8 cellular contexts compared by ENCODE assay signal in genomic region chr2:43950383-43951008, GRCh38. TPM values are rescaled to one million over a fixed set of nuclear protein-coding genes. Genes with fewer than 3 reads are reported as not detected.
DNase-seq lines count a peak whose midpoint lies in the region; ATAC-seq, FAIRE-seq and TF ChIP-seq lines count a peak whose summit lies in the region.

No MANE protein-coding gene starts in this region.

- peaks cover 55% of the 10 kb centered on the region for H3K36me3 ChIP-seq in astrocyte (ENCODE audit: insufficient read depth, low read length)

- H3K4me1 ChIP-seq in astrocyte (ENCODE audit: insufficient read depth, low read length), result no peaks in the 10 kb centered on the region

- H4K20me1 ChIP-seq in astrocyte (ENCODE audit: insufficient read depth, low read length), result no peaks in the 10 kb centered on the region

- H3K4me2 ChIP-seq in astrocyte (ENCODE audit: low read length), result no peak overlapping the region

- no peaks in the 10 kb centered on the region for H3K9me3 Mint-ChIP-seq in astrocyte (ENCODE audit: unreplicated experiment)

- no peak overlapping the region for H3K27ac Mint-ChIP-seq in astrocyte (ENCODE audit: unreplicated experiment)

- no peak overlapping the region for H3K9ac ChIP-seq in astrocyte (ENCODE audit: low read length)

- FAIRE-seq in astrocyte (lab: Jason Lieb, UNC), result no peak

- no peak overlapping the region for H2AFZ ChIP-seq in astrocyte (ENCODE audit: low read depth, low read length)

- TF ChIP-seq CTCF in astrocyte (IDR thresholded peaks at IDR 0.05; ENCODE audit: insufficient read depth, low read depth, low read length), result peak; percentile 33

- H3K27ac ChIP-seq in astrocyte (ENCODE audit: low read depth, low read length), result no peak overlapping the region

- ATAC-seq in GM18870 (IDR thresholded peaks at IDR 0.05; ENCODE audit: unreplicated experiment), result no peak
- ATAC-seq in HG03095 (IDR thresholded peaks at IDR 0.05; ENCODE audit: unreplicated experiment), result no peak

- H3K79me2 ChIP-seq in astrocyte (ENCODE audit: insufficient read depth, low read length), result no peaks in the 10 kb centered on the region

- no peaks in the 10 kb centered on the region for H3K9me3 ChIP-seq in astrocyte (ENCODE audit: insufficient read depth, low read depth, low read length)

- H3K27me3 Mint-ChIP-seq in astrocyte (ENCODE audit: low read depth, unreplicated experiment), result no peaks in the 10 kb centered on the region

- DNase-seq in SIG-M5 treated with dmso at 0.1 percent for 504 hours (lab: John Stamatoyannopoulos, UW; ENCODE audit: unreplicated experiment) (peak; percentile 49), SIG-M5 (lab: John Stamatoyannopoulos, UW) (no peak), LHCN-M2 (ENCODE audit: low read depth) (peak; percentile 29), astrocyte (ENCODE audit: low read depth) (peak; percentile 6), left kidney (ENCODE audit: low read depth, low spot score) (peak; percentile 44)
- no peak for DNase-seq in stimulated activated CD4-positive, alpha-beta T cell treated with anti-CD3 and anti-CD28 coated beads, Interleukin-4, amount 100 ng/mL, for 4 hours

- H3K4me1 Mint-ChIP-seq in astrocyte (ENCODE audit: low read depth, unreplicated experiment), result peaks cover 8% of the 10 kb centered on the region

- H3K27me3 ChIP-seq in astrocyte (ENCODE audit: insufficient read depth, low read length), result no peaks in the 10 kb centered on the region

- no peak overlapping the region for H3K4me3 Mint-ChIP-seq in astrocyte (ENCODE audit: unreplicated experiment)

- no peak overlapping the region for H3K4me3 ChIP-seq in astrocyte (ENCODE audit: insufficient read depth, low read depth, low read length)

- peaks cover 3% of the 10 kb centered on the region for H3K36me3 Mint-ChIP-seq in astrocyte (ENCODE audit: low read depth, unreplicated experiment)

RNA-seq across cellular contexts. Expression of gene LRPPRC, which starts 45.3 kb away (rescaled TPM):
- total RNA-seq in LHCN-M2 (2014; rRNA removed) (62.1 and 71.7 TPM in 2 replicates), astrocyte (92.7 and 94.9 TPM in 2 replicates)
- polyA plus RNA-seq in LHCN-M2 (2012), result 16.6 TPM

Comparison
In these comparisons a context has a peak if more than half of its experiments do, and no peak if none do; other contexts are left out.
1. DNase-seq: peak in SIG-M5 treated with dmso at 0.1 percent for 504 hours (single experiment), LHCN-M2 (single experiment), astrocyte (single experiment) and left kidney (single experiment); none in SIG-M5 (single experiment) and stimulated activated CD4-positive, alpha-beta T cell treated with anti-CD3 and anti-CD28 coated beads, Interleukin-4, amount 100 ng/mL, for 4 hours (0 of 2).